13 cellular contexts compared by ENCODE assay signal in the genomic region with DNA sequence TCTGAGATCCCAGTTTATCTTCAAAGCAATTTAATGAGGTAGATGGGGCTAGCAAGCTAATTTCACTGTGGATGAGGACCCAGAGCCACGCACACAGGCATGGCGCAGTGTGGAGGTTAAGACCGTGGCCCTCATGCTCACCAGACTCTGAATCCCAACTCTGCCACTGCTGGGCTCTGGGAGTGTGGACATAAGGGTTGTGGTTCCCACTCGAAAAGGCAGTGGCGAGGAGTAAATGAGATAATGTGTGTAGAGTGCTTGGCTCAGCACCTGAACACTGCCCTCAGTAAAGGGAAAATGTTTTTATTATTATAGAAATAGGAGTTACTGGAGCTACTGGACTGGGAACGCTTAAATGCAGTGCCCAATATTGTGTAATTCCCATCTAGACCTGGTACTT.
DNase-seq lines count a peak whose midpoint lies in the region; ATAC-seq and TF ChIP-seq lines count a peak whose summit lies in the region.
"Had no signal": no experiment of that assay in that cellular context is flagged by ENCODE, and none has a peak within 500 bp of the region (broad histone marks: within the 10 kb centered on the region; RNA-seq: fewer than 3 reads in every experiment).

No MANE protein-coding gene starts in this region.

- 89 to 91% methylated on average over 6 of the region's 6 CpGs for WGBS in aorta, 2 donors

- H3K27ac ChIP-seq in left ventricle myocardium inferior (replicated peaks), result peak overlapping the region; percentile 79
- H3K27ac ChIP-seq in aorta (ENCODE audit: low read depth in 1 of 2, low read length in 2 of 2), result no peak overlapping the region
- H3K27ac ChIP-seq: GM23248 had no signal

- DNase-seq in left ventricle myocardium inferior (no peak), cardiac septum (ENCODE audit: low spot score) (no peak), NCI-H345 (lab: John Stamatoyannopoulos, UW) (peak; percentile 18), mesothelial cell of epicardium (ENCODE audit: low spot score in 2 of 2, unreplicated experiment in 2 of 2) (no peak), aorta (no peak), activated gamma-delta T cell (lab: John Stamatoyannopoulos, UW) (no peak), AG08395 (ENCODE audit: low spot score) (no peak)
- DNase-seq: CD8-positive, alpha-beta T cell; GM23248; H7; IMR-90 had no signal

- peaks cover 51% of the 10 kb centered on the region for H3K4me1 Mint-ChIP-seq in mesothelial cell of epicardium
- H3K4me1 Mint-ChIP-seq: CD14-positive monocyte had no signal

- no peaks in the 10 kb centered on the region for H3K9me3 Mint-ChIP-seq in mesothelial cell of epicardium
- H3K9me3 Mint-ChIP-seq: CD14-positive monocyte; CD8-positive, alpha-beta T cell had no signal

- H3K27me3 Mint-ChIP-seq in mesothelial cell of epicardium (ENCODE audit: low read depth), result no peaks in the 10 kb centered on the region

- no peaks in the 10 kb centered on the region for H3K36me3 Mint-ChIP-seq in mesothelial cell of epicardium
- H3K36me3 Mint-ChIP-seq: CD14-positive monocyte; CD8-positive, alpha-beta T cell had no signal

- intact Hi-C loops in left ventricle myocardium inferior (cut with micrococcal nuclease) (loop anchor here (10.0 kb wide), 1 partner anchor 56 kb away; no protein-coding TSS in a partner anchor), cardiac septum (cut with DNase I) (no loop called here), aorta (cut with DNase I) (no loop called here)

- H3K36me3 ChIP-seq in left ventricle myocardium inferior (peaks cover 47% of the 10 kb centered on the region), aorta (ENCODE audit: control insufficient read depth in 1 of 2, insufficient read depth in 2 of 2, low read length in 1 of 2) (peaks cover 2% of the 10 kb centered on the region in 2 donors)

- H3K9me3 ChIP-seq in left ventricle myocardium inferior (replicated peaks), result no peaks in the 10 kb centered on the region
- no peaks in the 10 kb centered on the region for H3K9me3 ChIP-seq in aorta (ENCODE audit: control insufficient read depth, low read length)
- H3K9me3 ChIP-seq: Caco-2 had no signal

- H3K4me1 ChIP-seq in left ventricle myocardium inferior (peaks cover 31% of the 10 kb centered on the region), aorta (ENCODE audit: control insufficient read depth in 1 of 2, insufficient read depth in 2 of 2, low read length in 2 of 2) (no peaks in the 10 kb centered on the region)

- H3K4me3 Mint-ChIP-seq in mesothelial cell of epicardium, result no peak overlapping the region
- H3K4me3 Mint-ChIP-seq: CD14-positive monocyte; CD8-positive, alpha-beta T cell had no signal

- no peak for TF ChIP-seq CTCF in left ventricle myocardium inferior (IDR thresholded peaks at IDR 0.05; ENCODE audit: borderline replicate concordance)
- no peak for TF ChIP-seq CTCF in mesothelial cell of epicardium (IDR thresholded peaks at IDR 0.05; ENCODE audit: unreplicated experiment)

- H3K27me3 ChIP-seq in left ventricle myocardium inferior (ENCODE audit: low read depth), result no peaks in the 10 kb centered on the region
- no peaks in the 10 kb centered on the region for H3K27me3 ChIP-seq in aorta (ENCODE audit: control insufficient read depth in 1 of 2, insufficient read depth in 2 of 2, low read length in 1 of 2)

- H3K27ac Mint-ChIP-seq in mesothelial cell of epicardium, result peak overlapping the region; percentile 32
- H3K27ac Mint-ChIP-seq: CD8-positive, alpha-beta T cell had no signal

- H3K4me3 ChIP-seq in left ventricle myocardium inferior (no peak overlapping the region), aorta (ENCODE audit: low read length in 2 of 2) (no peak overlapping the region)
- H3K4me3 ChIP-seq: GM23248 had no signal

- ATAC-seq in aorta (ENCODE audit: low FRiP score), result no peak
- ATAC-seq: CD8-positive, alpha-beta T cell had no signal
